Comparison of ENCODE assay signal across 10 cellular contexts in genomic region chr4:157043131-157043530, GRCh38. TPM values are rescaled to one million over a fixed set of nuclear protein-coding genes. Genes with fewer than 3 reads are reported as not detected.
DNase-seq lines count a peak whose midpoint lies in the region; ATAC-seq, FAIRE-seq and TF ChIP-seq lines count a peak whose summit lies in the region.
"Had no signal": no experiment of that assay in that cellular context is flagged by ENCODE, and none has a peak within 500 bp of the region (broad histone marks: within the 10 kb centered on the region; RNA-seq: fewer than 3 reads in every experiment).

No MANE protein-coding gene starts in this region.

- no peak overlapping the region for H3K14ac ChIP-seq in H1 (ENCODE audit: insufficient read length)

- no peak overlapping the region for H4K91ac ChIP-seq in H1 (replicated peaks; ENCODE audit: insufficient read length, low read length)

- no peak for DNase-seq in H54 (ENCODE audit: insufficient read length, low spot score)
- peak; percentile 32 for DNase-seq in NCI-H82 (lab: John Stamatoyannopoulos, UW)
- peak in 1 of 2 experiments; percentile 47 for DNase-seq in H1 (ENCODE audit: low read depth in 1 of 2, low spot score in 2 of 2)
- DNase-seq in osteoblast (ENCODE audit: insufficient read length, low spot score, missing footprints), result no peak
- no peak for DNase-seq in sciatic nerve (ENCODE audit: low spot score)
- DNase-seq in CD4-positive, alpha-beta memory T cell, result no peak
- DNase-seq in Ammon's horn (ENCODE audit: low spot score), result no peak
- DNase-seq: NCI-H526 treated with DMSO at 0.1 percent for 48 hours had no signal

- H3K9ac ChIP-seq in H1 (replicated peaks in 1 of 4; ENCODE audit: extremely low read depth in 1 of 4, low read depth in 3 of 4, low read length in 3 of 4), result no peak overlapping the region

- H3K4me1 ChIP-seq in H1 (replicated peaks in 1 of 4; ENCODE audit: control insufficient read depth in 3 of 4, insufficient read depth in 4 of 4, low read length in 3 of 4), result no peaks in the 10 kb centered on the region
- H3K4me1 ChIP-seq in osteoblast (ENCODE audit: insufficient read depth, low read length), result peaks cover 16% of the 10 kb centered on the region
- H3K4me1 ChIP-seq in CD4-positive, alpha-beta memory T cell (ENCODE audit: insufficient read depth, low read length), result no peaks in the 10 kb centered on the region

- POLR2A ChIA-PET in H1 (lab: Charles Lee; ENCODE audit: partially characterized antibody), result no interaction called here
- POLR2A ChIA-PET in CD4-positive, alpha-beta memory T cell (lab: Charles Lee; ENCODE audit: partially characterized antibody), result no interaction called here

- FAIRE-seq in H54 (lab: Jason Lieb, UNC) (peak; percentile 15), H1 (lab: Jason Lieb, UNC) (peak; percentile 32)
- FAIRE-seq: GM18507 had no signal

- no peaks in the 10 kb centered on the region for H3K36me3 Mint-ChIP-seq in CD4-positive, alpha-beta memory T cell

- H3K4ac ChIP-seq in H1 (replicated peaks; ENCODE audit: insufficient read length, low read depth, low read length), result no peak overlapping the region

- H3K4me3 Mint-ChIP-seq in CD4-positive, alpha-beta memory T cell, result no peak overlapping the region

- H2BK20ac ChIP-seq in H1 (ENCODE audit: low read length), result no peak overlapping the region

- no peak overlapping the region for H3K27ac Mint-ChIP-seq in CD4-positive, alpha-beta memory T cell

- peak; percentile 39 to 43 for TF ChIP-seq RAD21 in H1 (IDR thresholded peaks at IDR 0.05 in 1 of 2, conservative IDR thresholded peaks at IDR 0.05 in 1 of 2; ENCODE audit: low read depth in 2 of 2, low read length in 2 of 2)

- TF ChIP-seq CTCF in H1 (IDR thresholded peaks at IDR 0.05; ENCODE audit: control extremely low read depth in 1 of 3, insufficient read depth in 1 of 3, low read depth in 1 of 3, low read length in 3 of 3) (peak in 2 of 3 experiments; percentile 31 to 47; a peak in 2 of 4 replicates), osteoblast (IDR thresholded peaks at IDR 0.05; ENCODE audit: extremely low read depth, low read depth, low read length) (peak; percentile 38)

- H2AFZ ChIP-seq in H1 (ENCODE audit: low read length) (peak overlapping the region; percentile 86; the same call in 1 of the 2 replicates), osteoblast (ENCODE audit: low read length) (peak overlapping the region; percentile 71)

- H2AK5ac ChIP-seq in H1 (ENCODE audit: low read depth, low read length), result no peak overlapping the region

- no peak overlapping the region for H3K56ac ChIP-seq in H1 (replicated peaks; ENCODE audit: insufficient read length, low read depth, low read length)

- intact Hi-C loops in sciatic nerve (cut with DNase I), result no loop called here
- intact Hi-C loops in CD4-positive, alpha-beta memory T cell (cut with micrococcal nuclease), result no loop called here

- no peak for TF ChIP-seq EP300 in H1 (IDR thresholded peaks at IDR 0.05; ENCODE audit: borderline replicate concordance in 1 of 2, low read depth in 2 of 2, low read length in 2 of 2)

- H3K79me1 ChIP-seq in H1 (ENCODE audit: low read depth, low read length), result no peaks in the 10 kb centered on the region

- H4K8ac ChIP-seq in H1 (ENCODE audit: extremely low read depth, insufficient read depth, low read length), result no peak overlapping the region

- no peak overlapping the region for H2BK12ac ChIP-seq in H1 (ENCODE audit: low read depth, low read length)

- H3K9me3 ChIP-seq in H1 (ENCODE audit: insufficient read depth in 2 of 2, low read depth in 1 of 2, low read length in 1 of 2) (no peaks in the 10 kb centered on the region), osteoblast (ENCODE audit: low read depth, low read length) (no peaks in the 10 kb centered on the region)
- no peaks in the 10 kb centered on the region for H3K9me3 ChIP-seq in CD4-positive, alpha-beta memory T cell (ENCODE audit: control insufficient read depth in 1 of 2, low read length in 2 of 2)

- H3K23me2 ChIP-seq in H1 (ENCODE audit: low read depth, low read length), result no peaks in the 10 kb centered on the region

- H3K4me1 Mint-ChIP-seq in CD4-positive, alpha-beta memory T cell, result no peaks in the 10 kb centered on the region

- H2BK15ac ChIP-seq in H1 (ENCODE audit: low read length), result no peak overlapping the region

- no peak overlapping the region for H4K5ac ChIP-seq in H1 (ENCODE audit: insufficient read length, low read depth, low read length)

- no peak overlapping the region for H2BK5ac ChIP-seq in H1 (ENCODE audit: low read depth, low read length)

- ATAC-seq in GM21528 (IDR thresholded peaks at IDR 0.05; ENCODE audit: low FRiP score, unreplicated experiment), result no peak
- ATAC-seq in sciatic nerve, result no peak

- CTCF ChIA-PET in H1 (lab: Charles Lee; ENCODE audit: partially characterized antibody), result interaction anchor here (0.6 to 1.9 kb wide), 10 partner anchors 9 to 875 kb away, joined by 3 to 7 read pairs (median 3); no protein-coding TSS in a partner anchor
- CTCF ChIA-PET in CD4-positive, alpha-beta memory T cell (lab: Charles Lee; ENCODE audit: partially characterized antibody), result no interaction called here

- no peaks in the 10 kb centered on the region for H3K36me3 ChIP-seq in H1 (ENCODE audit: control insufficient read depth in 2 of 4, insufficient read depth in 4 of 4, low read length in 3 of 4)
- H3K36me3 ChIP-seq in osteoblast (ENCODE audit: insufficient read depth, low read length), result no peaks in the 10 kb centered on the region
- H3K36me3 ChIP-seq in CD4-positive, alpha-beta memory T cell (ENCODE audit: insufficient read depth, low read length), result no peaks in the 10 kb centered on the region

- no peaks in the 10 kb centered on the region for H4K20me1 ChIP-seq in H1 (replicated peaks in 1 of 2; ENCODE audit: control insufficient read depth in 1 of 2, insufficient read depth in 2 of 2, low read length in 2 of 2)
- H4K20me1 ChIP-seq in osteoblast (ENCODE audit: insufficient read depth, low read length), result no peaks in the 10 kb centered on the region

- H3K4me3 ChIP-seq in H1 (ENCODE audit: extremely low read depth in 1 of 4, insufficient read depth in 2 of 4, low read depth in 3 of 4, low read length in 4 of 4) (no peak overlapping the region), osteoblast (ENCODE audit: insufficient read depth, low read length) (no peak overlapping the region)
- H3K4me3 ChIP-seq in CD4-positive, alpha-beta memory T cell (ENCODE audit: low read length in 2 of 2), result no peak overlapping the region

- TF ChIP-seq POLR2A in H54 (IDR thresholded peaks at IDR 0.05; ENCODE audit: low read depth, low read length), result no peak
- no peak for TF ChIP-seq POLR2A in H1 (IDR thresholded peaks at IDR 0.05; ENCODE audit: control extremely low read depth in 1 of 2, low read depth in 2 of 2, low read length in 2 of 2)

- peaks cover 0 to 4% (median 0%) of the 10 kb centered on the region in 8 donors for H3K9me3 Mint-ChIP-seq in CD4-positive, alpha-beta memory T cell

- no peaks in the 10 kb centered on the region for H3K79me2 ChIP-seq in H1 (ENCODE audit: control insufficient read depth in 1 of 2, insufficient read depth in 2 of 2, low read length in 2 of 2)
- no peaks in the 10 kb centered on the region for H3K79me2 ChIP-seq in osteoblast (ENCODE audit: insufficient read depth, low read length)

- H3K27me3 ChIP-seq in H1 (replicated peaks in 1 of 4; ENCODE audit: control insufficient read depth in 3 of 4, extremely low read depth in 1 of 4, insufficient read depth in 3 of 4, low read length in 3 of 4) (no peaks in the 10 kb centered on the region), osteoblast (ENCODE audit: insufficient read depth, low read length) (no peaks in the 10 kb centered on the region)
- H3K27me3 ChIP-seq in CD4-positive, alpha-beta memory T cell (ENCODE audit: insufficient read depth, low read length), result no peaks in the 10 kb centered on the region

- 37% methylated on average over 2 of the region's 2 CpGs; no CpG with 5 or more reads in 1 of the 2 experiments for WGBS in H1 (ENCODE audit: extremely low coverage in 1 of 2, insufficient coverage in 1 of 2, insufficient read length in 1 of 2, insufficient replicate concordance in 2 of 2, low coverage in 1 of 2, low lambda C conversion rate in 2 of 2, missing lambda C conversion rate in 1 of 2), 2 experiments

- H2BK120ac ChIP-seq in H1 (replicated peaks; ENCODE audit: low read depth, low read length), result no peak overlapping the region

- peaks cover 0 to 1% of the 10 kb centered on the region in 2 donors for H3K27me3 Mint-ChIP-seq in CD4-positive, alpha-beta memory T cell

- no peak overlapping the region for H3K4me2 ChIP-seq in H1 (ENCODE audit: insufficient read depth in 1 of 2, low read depth in 2 of 2, low read length in 2 of 2)
- H3K4me2 ChIP-seq in osteoblast (ENCODE audit: insufficient read depth, low read length), result peak overlapping the region; percentile 18

- H3K18ac ChIP-seq in H1 (ENCODE audit: extremely low read depth, low read length), result no peak overlapping the region

- H3K23ac ChIP-seq in H1 (ENCODE audit: insufficient read length), result no peak overlapping the region

- no peak overlapping the region for H3K27ac ChIP-seq in H1 (ENCODE audit: low read depth, low read length)
- H3K27ac ChIP-seq in osteoblast (ENCODE audit: low read depth, low read length), result no peak overlapping the region
- H3K27ac ChIP-seq in CD4-positive, alpha-beta memory T cell (ENCODE audit: low read depth, low read length), result no peak overlapping the region

TF ChIP-seq in H1, 55 proteins besides CTCF, POLR2A, EP300 and RAD21:
- TF ChIP-seq RNF2 (IDR thresholded peaks at IDR 0.05; ENCODE audit: borderline replicate concordance, low read depth, low read length, missing control alignments, poor library complexity, severe bottlenecking), result no peak
- TF ChIP-seq RFX5 (IDR thresholded peaks at IDR 0.05; ENCODE audit: borderline replicate concordance, low read depth, low read length), result no peak
- TF ChIP-seq TBP (IDR thresholded peaks at IDR 0.05; ENCODE audit: low read depth, low read length), result no peak
TF ChIP-seq in H1: peak in this region for 0.

RNA-seq across cellular contexts. Expression of gene GLRB, which starts 32.8 kb away (rescaled TPM):
- total RNA-seq in H1 (2021; fragmentation: NEBNext Ultra II Directional; extraction: Animal tissue kit (Norgen Biotek cat#: 25700)), result 0.54 and 1.1 TPM in 2 replicates
- polyA plus RNA-seq in H1 (2011; rRNA removed), result 0.33 and 0.36 TPM in 2 replicates
- 0.67 TPM for polyA plus RNA-seq in H1 (2011; cell fraction: cytosol; rRNA removed)
- 0.16 TPM for polyA plus RNA-seq in H1 (2011; cell fraction: nucleus; rRNA removed)
- 0.56 to 1.2 TPM (median 0.73 TPM) in 4 replicates for polyA plus RNA-seq in H1 (2012, experiment 1 of 2)
- 0.09 TPM for polyA plus RNA-seq in H1 (2012, experiment 2 of 2)
- 0.47 TPM for polyA plus RNA-seq in H1 (2013, experiment 1 of 2)
- polyA plus RNA-seq in H1 (2013, experiment 2 of 2), result 0.44 TPM
- 1.0 and 1.2 TPM in 2 replicates for polyA minus RNA-seq in H1 (2011; rRNA and poly(A)+ RNA removed)
- polyA minus RNA-seq in H1 (2011; cell fraction: cytosol; rRNA and poly(A)+ RNA removed), result 1.3 TPM
- polyA minus RNA-seq in H1 (2011; cell fraction: nucleus; rRNA and poly(A)+ RNA removed), result 1.1 TPM
- total RNA-seq in osteoblast (27.1 and 32.4 TPM in 2 replicates), sciatic nerve (2.7 TPM)
- total RNA-seq in CD4-positive, alpha-beta memory T cell, result not detected
- not detected for polyA plus RNA-seq in CD4-positive, alpha-beta memory T cell
